ENCODE assay signal across 30 cellular contexts in the genomic region with DNA sequence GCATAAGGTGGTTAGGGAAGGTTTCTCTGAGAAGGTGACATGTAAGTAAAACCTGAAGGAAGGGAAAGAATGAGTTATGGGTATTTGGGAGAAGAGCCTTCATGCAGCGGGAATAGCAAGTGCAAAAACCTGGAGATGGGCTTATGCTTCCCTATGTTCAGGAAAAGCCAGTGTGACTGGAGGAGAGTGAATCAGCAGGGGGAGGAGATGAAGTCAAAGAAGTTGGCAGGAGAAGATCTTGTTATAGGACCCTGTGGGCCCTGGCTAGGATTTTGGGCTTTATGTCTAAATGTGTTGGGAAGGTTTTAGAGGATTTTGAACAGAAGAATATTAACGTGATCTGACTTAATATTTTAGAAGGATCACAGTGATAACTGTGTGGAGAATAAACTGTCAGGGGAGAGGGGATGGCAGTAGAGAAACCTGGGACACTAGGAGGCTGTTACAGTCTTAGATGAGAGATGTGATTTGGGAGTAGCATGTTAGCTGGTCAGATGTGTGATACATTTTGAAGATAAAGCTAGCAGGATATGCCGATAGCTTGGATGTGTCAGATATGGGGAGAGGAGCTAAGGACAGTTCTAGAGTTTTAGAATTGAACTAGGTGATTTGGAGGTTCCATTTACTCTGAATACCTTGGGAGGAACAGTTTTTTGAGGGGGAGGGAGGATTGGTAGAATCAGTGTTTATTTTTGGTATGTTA. TPM values are rescaled to one million over a fixed set of nuclear protein-coding genes. Genes with fewer than 3 reads are reported as not detected.
DNase-seq lines count a peak whose midpoint lies in the region; ATAC-seq, FAIRE-seq and TF ChIP-seq lines count a peak whose summit lies in the region.
"Had no signal": no experiment of that assay in that cellular context is flagged by ENCODE, and none has a peak within 500 bp of the region (broad histone marks: within the 10 kb centered on the region; RNA-seq: fewer than 3 reads in every experiment).

No MANE protein-coding gene starts in this region.

- CTCF ChIA-PET in K562 (lab: Yijun Ruan, JAX; ENCODE audit: low intra/inter-chr PET ratio) = no interaction called here

- POLR2A ChIA-PET in K562 (lab: Yijun Ruan, JAX) = interaction anchor here (0.9 to 1.3 kb wide), 2 partner anchors 9 to 17 kb away, joined by 3 to 4 read pairs; no protein-coding TSS in a partner anchor

- H3K4me2 ChIP-seq in DOHH2 (ENCODE audit: low read length) (peak overlapping the region; percentile 74), K562 (ENCODE audit: insufficient read depth, low read length) (no peak overlapping the region), hepatocyte (no peak overlapping the region), parathyroid adenoma (ENCODE audit: low read length) (peak overlapping the region; percentile 9)
- H3K4me2 ChIP-seq: SK-N-SH had no signal

- no peaks in the 10 kb centered on the region for H3K27me3 Mint-ChIP-seq in mesothelial cell of epicardium (ENCODE audit: low read depth)
- H3K27me3 Mint-ChIP-seq in activated T-helper 2 cell treated with anti-CD3 and anti-CD28 coated beads, Interferon-gamma antibody, Interleukin-2, Interleukin-4, amounts not matched to agents 10 μg/mL and 5 μg/mL and 100 μg/mL, durations not matched to agents 14 hours and 24 hours and 36 hours (ENCODE audit: low read depth) = no peaks in the 10 kb centered on the region
- H3K27me3 Mint-ChIP-seq: activated CD4-positive, alpha-beta memory T cell treated with anti-CD3 and anti-CD28 coated beads for 36 hours; activated naive CD4-positive, alpha-beta T cell treated with anti-CD3 and anti-CD28 coated beads, Interleukin-2, amount 50 U/mL, for 24 hours; IgD-negative memory B cell; naive B cell; T-helper 17 cell had no signal

- H3K4me1 ChIP-seq in DOHH2 (ENCODE audit: control insufficient read depth, low read length) (peaks cover 100% of the 10 kb centered on the region), K562 (replicated peaks in 1 of 2; ENCODE audit: control insufficient read depth in 2 of 2, insufficient read depth in 2 of 2, low read length in 2 of 2) (peaks cover 0 to 5% of the 10 kb centered on the region in 2 experiments; a peak in 2 of 5 replicates), hepatocyte (ENCODE audit: insufficient read depth) (peaks cover 19% of the 10 kb centered on the region), parathyroid adenoma (peaks cover 39% of the 10 kb centered on the region)

- TF ChIP-seq POLR2A in K562 (conservative IDR thresholded peaks at IDR 0.05) = no peak

- H3K9ac ChIP-seq in K562 (ENCODE audit: insufficient read depth in 1 of 2, low read depth in 2 of 2, low read length in 2 of 2) (no peak overlapping the region), parathyroid adenoma (no peak overlapping the region)
- H3K9ac ChIP-seq: SK-N-SH had no signal

- H3K27ac Mint-ChIP-seq in mesothelial cell of epicardium = no peak overlapping the region
- H3K27ac Mint-ChIP-seq in activated T-helper 2 cell treated with anti-CD3 and anti-CD28 coated beads, Interferon-gamma antibody, Interleukin-2, Interleukin-4, amounts not matched to agents 10 μg/mL and 5 μg/mL and 100 μg/mL, durations not matched to agents 14 hours and 24 hours and 36 hours = no peak overlapping the region
- H3K27ac Mint-ChIP-seq: activated CD4-positive, alpha-beta memory T cell treated with anti-CD3 and anti-CD28 coated beads for 36 hours; activated naive CD4-positive, alpha-beta T cell treated with anti-CD3 and anti-CD28 coated beads, Interleukin-2, amount 50 U/mL, for 24 hours; IgD-negative memory B cell; naive B cell; T-helper 17 cell had no signal

- TF ChIP-seq EP300 in K562 (IDR thresholded peaks at IDR 0.05; ENCODE audit: low read length) = no peak

- H3K4me3 ChIP-seq in DOHH2 (ENCODE audit: low read length) = peak overlapping the region; percentile 46
- no peak overlapping the region for H3K4me3 ChIP-seq in K562
- no peak overlapping the region for H3K4me3 ChIP-seq in hepatocyte
- H3K4me3 ChIP-seq in parathyroid adenoma (ENCODE audit: low read depth, low read length) = no peak overlapping the region
- H3K4me3 ChIP-seq: upper lobe of left lung had no signal

- no peaks in the 10 kb centered on the region for H3K9me1 ChIP-seq in K562 (ENCODE audit: control insufficient read depth, insufficient read depth, low read length)

- H3K9me2 ChIP-seq in DOHH2 (replicated peaks; ENCODE audit: control insufficient read depth, low read length) = no peaks in the 10 kb centered on the region
- H3K9me2 ChIP-seq in hepatocyte (replicated peaks; ENCODE audit: insufficient read depth) = no peaks in the 10 kb centered on the region
- H3K9me2 ChIP-seq: SK-N-SH had no signal

- no peak for TF ChIP-seq RAD21 in K562 (CRISPR knock-in tag; conservative IDR thresholded peaks at IDR 0.05 in 1 of 2, IDR thresholded peaks at IDR 0.05 in 1 of 2)

- no peak overlapping the region for H2AFZ ChIP-seq in K562 (ENCODE audit: low read depth, low read length)
- H2AFZ ChIP-seq in hepatocyte = no peak overlapping the region
- H2AFZ ChIP-seq in parathyroid adenoma = no peak overlapping the region

- in situ Hi-C loops in K562 (cut with MboI) = no loop called here

- ATAC-seq in K562 = peak; percentile 23; the same call in 1 of the 3 replicates
- ATAC-seq: T-helper 17 cell had no signal

- H3K9me3 ChIP-seq in DOHH2 (ENCODE audit: control insufficient read depth, insufficient read depth, low read length) = no peaks in the 10 kb centered on the region
- no peaks in the 10 kb centered on the region for H3K9me3 ChIP-seq in K562 (replicated peaks; ENCODE audit: control insufficient read depth, insufficient read depth, low read depth, low read length)
- no peaks in the 10 kb centered on the region for H3K9me3 ChIP-seq in hepatocyte (ENCODE audit: low read depth)
- no peaks in the 10 kb centered on the region for H3K9me3 ChIP-seq in parathyroid adenoma (ENCODE audit: control insufficient read depth, low read length)
- H3K9me3 ChIP-seq: SK-N-SH, upper lobe of left lung had no signal

- H4K20me1 ChIP-seq in DOHH2 (ENCODE audit: control insufficient read depth, insufficient read depth, low read depth, low read length) (peaks cover 4% of the 10 kb centered on the region; the same call in 1 of the 2 replicates), K562 (replicated peaks; ENCODE audit: control insufficient read depth, insufficient read depth, low read length) (peaks cover 7% of the 10 kb centered on the region; the same call in 1 of the 2 replicates), hepatocyte (ENCODE audit: insufficient read depth, poor library complexity, severe bottlenecking) (peaks cover 60% of the 10 kb centered on the region)

- peak overlapping the region; percentile 95 for H3K27ac ChIP-seq in DOHH2 (ENCODE audit: low read depth, low read length)
- no peak overlapping the region for H3K27ac ChIP-seq in K562 (ENCODE audit: extremely low read depth, low read depth, low read length)
- H3K27ac ChIP-seq in hepatocyte = peak overlapping the region; percentile 47
- no peak overlapping the region for H3K27ac ChIP-seq in parathyroid adenoma
- H3K27ac ChIP-seq: upper lobe of left lung had no signal

- intact Hi-C loops in K562 (cut with micrococcal nuclease) = no loop called here
- intact Hi-C loops in activated T-helper 2 cell treated with anti-CD3 and anti-CD28 coated beads, Interferon-gamma antibody, Interleukin-2, Interleukin-4, amounts not matched to agents 10 μg/mL and 5 μg/mL and 100 μg/mL, durations not matched to agents 14 hours and 24 hours and 36 hours (cut with micrococcal nuclease) = no loop called here

- BruUV-seq in K562 (replicated peaks; lab: Mats Ljungman, UMichigan) = no TSS peak

- 51% methylated on average over 3 of the region's 3 CpGs for WGBS in K562 (ENCODE audit: insufficient coverage, low coverage, missing lambda C conversion rate)
- WGBS in hepatocyte (ENCODE audit: low lambda C conversion rate, missing lambda C conversion rate) = 97% methylated on average over 3 of the region's 3 CpGs

- TF ChIP-seq CTCF in DOHH2 (IDR thresholded peaks at IDR 0.05; ENCODE audit: low read depth, low read length, poor library complexity, severe bottlenecking) (no peak), K562 (IDR thresholded peaks at IDR 0.05 in 2 of 3, conservative IDR thresholded peaks at IDR 0.05 in 1 of 3; ENCODE audit: insufficient read depth in 2 of 3, low read depth in 1 of 3, low read length in 3 of 3) (no peak), hepatocyte (IDR thresholded peaks at IDR 0.05; ENCODE audit: poor library complexity) (no peak), parathyroid adenoma (IDR thresholded peaks at IDR 0.05) (no peak), mesothelial cell of epicardium (IDR thresholded peaks at IDR 0.05; ENCODE audit: unreplicated experiment) (no peak)

- DNase-seq in K562 (ENCODE audit: extremely low read depth in 1 of 4, low spot score in 3 of 4) = no peak
- no peak for DNase-seq in hepatocyte (ENCODE audit: low spot score)
- no peak for DNase-seq in mesothelial cell of epicardium (ENCODE audit: low spot score in 2 of 2, unreplicated experiment in 2 of 2)
- DNase-seq in activated T-helper 2 cell treated with anti-CD3 and anti-CD28 coated beads, Interferon-gamma antibody, Interleukin-2, Interleukin-4, amounts not matched to agents 10 μg/mL and 5 μg/mL and 100 μg/mL, durations not matched to agents 14 hours and 24 hours and 36 hours (ENCODE audit: low spot score) = no peak
- no peak for DNase-seq in HCEC 1CT
- no peak for DNase-seq in central memory CD4-positive, alpha-beta T cell
- DNase-seq: activated CD4-positive, alpha-beta memory T cell treated with anti-CD3 and anti-CD28 coated beads for 36 hours; activated CD4-positive, CD25-positive, alpha-beta regulatory T cell treated with anti-CD3 and anti-CD28 coated beads, Interleukin-2, amount 50 U/mL, for 72 hours; activated CD8-positive, alpha-beta memory T cell treated with anti-CD3 and anti-CD28 coated beads, Interleukin-2, amount 50 U/mL, for 4 hours; anterior cingulate cortex; C1 segment of cervical spinal cord; caudate nucleus; COR-L47; GF-D8; H7; kidney glomerular epithelial cell; naive B cell; NCI-H1105 treated with DMSO at 0.1 percent for 48 hours; NCI-H2029 treated with DMSO at 0.1 percent for 48 hours; retina; RPMI8226; SK-N-SH; stimulated activated CD4-positive, alpha-beta T cell treated with anti-CD3 and anti-CD28 coated beads, Interleukin-2, amount 100 ng/mL, for 48 hours; T-helper 17 cell; upper lobe of left lung had no signal

- peaks cover 22% of the 10 kb centered on the region for H3K36me3 Mint-ChIP-seq in mesothelial cell of epicardium
- H3K36me3 Mint-ChIP-seq in activated T-helper 2 cell treated with anti-CD3 and anti-CD28 coated beads, Interferon-gamma antibody, Interleukin-2, Interleukin-4, amounts not matched to agents 10 μg/mL and 5 μg/mL and 100 μg/mL, durations not matched to agents 14 hours and 24 hours and 36 hours (ENCODE audit: low read depth) = peaks cover 29% of the 10 kb centered on the region

- H3K4me1 Mint-ChIP-seq in mesothelial cell of epicardium = peaks cover 20% of the 10 kb centered on the region
- H3K4me1 Mint-ChIP-seq in activated T-helper 2 cell treated with anti-CD3 and anti-CD28 coated beads, Interferon-gamma antibody, Interleukin-2, Interleukin-4, amounts not matched to agents 10 μg/mL and 5 μg/mL and 100 μg/mL, durations not matched to agents 14 hours and 24 hours and 36 hours (ENCODE audit: low read depth) = peaks cover 3% of the 10 kb centered on the region

- FAIRE-seq in K562 (lab: Jason Lieb, UNC) = no peak
- FAIRE-seq: GM19239 had no signal

- H3K79me2 ChIP-seq in DOHH2 (ENCODE audit: control insufficient read depth, low read length) = peaks cover 100% of the 10 kb centered on the region
- peaks cover 89% of the 10 kb centered on the region for H3K79me2 ChIP-seq in K562 (ENCODE audit: control insufficient read depth, insufficient read depth, low read length)
- peaks cover 98% of the 10 kb centered on the region for H3K79me2 ChIP-seq in hepatocyte
- H3K79me2 ChIP-seq in parathyroid adenoma = peaks cover 20% of the 10 kb centered on the region

- peaks cover 78% of the 10 kb centered on the region for H3K36me3 ChIP-seq in DOHH2 (ENCODE audit: control insufficient read depth, low read length)
- peaks cover 24% of the 10 kb centered on the region; the same call in 2 of the 3 replicates for H3K36me3 ChIP-seq in K562 (ENCODE audit: control insufficient read depth, insufficient read depth, low read length)
- H3K36me3 ChIP-seq in hepatocyte (replicated peaks; ENCODE audit: insufficient read depth, low read depth) = no peaks in the 10 kb centered on the region
- no peaks in the 10 kb centered on the region for H3K36me3 ChIP-seq in parathyroid adenoma (ENCODE audit: control insufficient read depth, insufficient read depth, low read length)

- H3K4me3 Mint-ChIP-seq in mesothelial cell of epicardium = no peak overlapping the region
- no peak overlapping the region for H3K4me3 Mint-ChIP-seq in activated T-helper 2 cell treated with anti-CD3 and anti-CD28 coated beads, Interferon-gamma antibody, Interleukin-2, Interleukin-4, amounts not matched to agents 10 μg/mL and 5 μg/mL and 100 μg/mL, durations not matched to agents 14 hours and 24 hours and 36 hours (ENCODE audit: low read depth)
- H3K4me3 Mint-ChIP-seq: activated CD4-positive, alpha-beta memory T cell treated with anti-CD3 and anti-CD28 coated beads for 36 hours; activated naive CD4-positive, alpha-beta T cell treated with anti-CD3 and anti-CD28 coated beads, Interleukin-2, amount 50 U/mL, for 24 hours; IgD-negative memory B cell; naive B cell; T-helper 17 cell had no signal

- H3K27me3 ChIP-seq in DOHH2 (ENCODE audit: control insufficient read depth, low read length) = no peaks in the 10 kb centered on the region
- no peaks in the 10 kb centered on the region for H3K27me3 ChIP-seq in K562 (ENCODE audit: control insufficient read depth in 2 of 2, insufficient read depth in 2 of 2, low read length in 2 of 2)
- H3K27me3 ChIP-seq in hepatocyte = no peaks in the 10 kb centered on the region
- no peaks in the 10 kb centered on the region for H3K27me3 ChIP-seq in parathyroid adenoma (ENCODE audit: control insufficient read depth, insufficient read depth, low read length)
- H3K27me3 ChIP-seq: upper lobe of left lung had no signal

- H3K9me3 Mint-ChIP-seq in mesothelial cell of epicardium = no peaks in the 10 kb centered on the region
- no peaks in the 10 kb centered on the region for H3K9me3 Mint-ChIP-seq in activated T-helper 2 cell treated with anti-CD3 and anti-CD28 coated beads, Interferon-gamma antibody, Interleukin-2, Interleukin-4, amounts not matched to agents 10 μg/mL and 5 μg/mL and 100 μg/mL, durations not matched to agents 14 hours and 24 hours and 36 hours
- H3K9me3 Mint-ChIP-seq: activated CD4-positive, alpha-beta memory T cell treated with anti-CD3 and anti-CD28 coated beads for 36 hours; activated naive CD4-positive, alpha-beta T cell treated with anti-CD3 and anti-CD28 coated beads, Interleukin-2, amount 50 U/mL, for 24 hours; IgD-negative memory B cell had no signal

- H3F3A ChIP-seq in DOHH2 (ENCODE audit: control insufficient read depth, insufficient read depth) = peaks cover 28% of the 10 kb centered on the region

RNA-seq across cellular contexts. Expression of a gene that starts 41.0 kb away (rescaled TPM):
- total RNA-seq in K562 (2011; cell fraction: chromatin; rRNA removed; ENCODE audit: low replicate concordance) = 21.5 and 99.1 TPM in 2 replicates
- total RNA-seq in K562 (2011; cell fraction: nucleolus; rRNA removed) = 30.0 and 37.5 TPM in 2 replicates
- total RNA-seq in K562 (2011; cell fraction: nucleoplasm; rRNA removed) = 61.8 and 108 TPM in 2 replicates
- total RNA-seq in K562 (2014; rRNA removed) (37.4 and 44.0 TPM in 2 replicates), K562 (2014; rRNA removed; fragmentation: Illumina TruSeq; extraction: Trizol) (49.3 and 58.9 TPM in 2 replicates), K562 (2015; rRNA removed; fragmentation: Illumina TruSeq; extraction: Trizol) (49.8 and 51.2 TPM in 2 replicates), K562 (2021) (32.8 and 35.6 TPM in 2 replicates), hepatocyte (72.8 and 79.2 TPM in 2 replicates), mesothelial cell of epicardium (64.8 to 69.5 TPM (median 67.1 TPM) in 3 replicates)
- polyA plus RNA-seq in K562 (2011; rRNA removed) (21.8 and 28.5 TPM in 2 replicates), K562 (2014; fragmentation: Illumina TruSeq; extraction: Trizol) (27.1 and 30.9 TPM in 2 replicates), K562 (2014; fragmentation: Nextera tagmentation; extraction: Ambion mirVana) (1 to 10 TPM; 8.1 to 8.6 TPM), K562 (2014; rRNA removed) (16.7 and 21.6 TPM in 2 replicates), hepatocyte (15.2 and 18.0 TPM in 2 replicates)
- 5.0 and 8.2 TPM in 2 replicates for polyA plus RNA-seq in K562 (2011; cell fraction: cytosol; rRNA removed)
- 23.1 and 24.4 TPM in 2 replicates for polyA plus RNA-seq in K562 (2011; cell fraction: nucleus; rRNA removed)
- polyA plus RNA-seq in K562 (2012) = 18.3 and 19.4 TPM in 2 replicates
- 73.5 and 98.2 TPM in 2 replicates for polyA minus RNA-seq in K562 (2011; rRNA and poly(A)+ RNA removed)
- 28.0 and 30.5 TPM in 2 replicates for polyA minus RNA-seq in K562 (2011; cell fraction: cytosol; rRNA and poly(A)+ RNA removed)
- polyA minus RNA-seq in K562 (2011; cell fraction: nucleus; rRNA and poly(A)+ RNA removed) = 45.8 and 84.0 TPM in 2 replicates
- 44.6 and 44.7 TPM in 2 replicates for total RNA-seq in activated T-helper 2 cell treated with anti-CD3 and anti-CD28 coated beads, Interferon-gamma antibody, Interleukin-2, Interleukin-4, amounts not matched to agents 10 μg/mL and 5 μg/mL and 100 μg/mL, durations not matched to agents 14 hours and 24 hours and 36 hours

Comparison
In these comparisons a context has a peak if more than half of its experiments do, and no peak if none do; other contexts are left out.
1. H3K27ac ChIP-seq: peak in DOHH2 (single experiment) and hepatocyte (single experiment); none in K562 (single experiment) and parathyroid adenoma (single experiment).
2. H3K4me2 ChIP-seq: peak in DOHH2 (single experiment) and parathyroid adenoma (single experiment); none in K562 (single experiment) and hepatocyte (single experiment).